Comparison of ENCODE assay signal across 10 cellular contexts in genomic region chr2:201132518-201132917, GRCh38. TPM values are rescaled to one million over a fixed set of nuclear protein-coding genes. Genes with fewer than 3 reads are reported as not detected.
A peak's percentile ranks its signal among the peaks of the same experiment; 100 is the strongest.
DNase-seq lines count a peak whose midpoint lies in the region; ATAC-seq, FAIRE-seq and TF ChIP-seq lines count a peak whose summit lies in the region.
"Had no signal": no experiment of that assay in that cellular context is flagged by ENCODE, and none has a peak within 500 bp of the region (broad histone marks: within the 10 kb centered on the region; RNA-seq: fewer than 3 reads in every experiment).

No MANE protein-coding gene starts in this region.

- peak overlapping the region; percentile 90 for H3K4me3 Mint-ChIP-seq in activated T-cell treated with anti-CD3 and anti-CD28 coated beads, Interleukin-2, amount 50 U/mL, for 24 hours
- H3K4me3 Mint-ChIP-seq in stimulated activated naive CD8-positive, alpha-beta T cell treated with anti-CD3 and anti-CD28 coated beads, Interleukin-15, amount 100 ng/mL, for 72 hours: peak overlapping the region; percentile 85 to 91
- H3K4me3 Mint-ChIP-seq: GM23338 had no signal

- TF ChIP-seq RAD21 in K562 (CRISPR knock-in tag; conservative IDR thresholded peaks at IDR 0.05 in 1 of 2, IDR thresholded peaks at IDR 0.05 in 1 of 2): no peak

- ATAC-seq in HG03439 (IDR thresholded peaks at IDR 0.05; ENCODE audit: unreplicated experiment) (peak; percentile 38), K562 (no peak)
- ATAC-seq in stimulated activated naive CD8-positive, alpha-beta T cell treated with anti-CD3 and anti-CD28 coated beads, Interleukin-15, amount 100 ng/mL, for 72 hours: peak; percentile 35
- ATAC-seq: GM23338 had no signal

- H3K9me3 Mint-ChIP-seq in activated T-cell treated with anti-CD3 and anti-CD28 coated beads, Interleukin-2, amount 50 U/mL, for 24 hours: no peaks in the 10 kb centered on the region
- no peaks in the 10 kb centered on the region for H3K9me3 Mint-ChIP-seq in stimulated activated naive CD8-positive, alpha-beta T cell treated with anti-CD3 and anti-CD28 coated beads, Interleukin-15, amount 100 ng/mL, for 72 hours
- H3K9me3 Mint-ChIP-seq: GM23338 had no signal

- H3K9me3 ChIP-seq in K562 (replicated peaks; ENCODE audit: control insufficient read depth, insufficient read depth, low read depth, low read length) (no peaks in the 10 kb centered on the region), prostate gland (no peaks in the 10 kb centered on the region)

- H3K36me3 Mint-ChIP-seq in activated T-cell treated with anti-CD3 and anti-CD28 coated beads, Interleukin-2, amount 50 U/mL, for 24 hours (ENCODE audit: low read depth): peaks cover 81% of the 10 kb centered on the region

- intact Hi-C loops in K562 (cut with micrococcal nuclease): no loop called here
- intact Hi-C loops in prostate gland (cut with DNase I): no loop called here

- POLR2A ChIA-PET in K562 (lab: Yijun Ruan, JAX): interaction anchor here (0.8 kb wide), 1 partner anchor 111 kb away, joined by 3 read pairs; no protein-coding TSS in a partner anchor

- no peak overlapping the region for H2AFZ ChIP-seq in K562 (ENCODE audit: low read depth, low read length)
- H2AFZ ChIP-seq: GM23338 had no signal

- no peak overlapping the region for H3K4me3 ChIP-seq in K562
- no peak overlapping the region for H3K4me3 ChIP-seq in prostate gland
- H3K4me3 ChIP-seq: GM23338 had no signal

- peaks cover 61% of the 10 kb centered on the region for H3K4me1 Mint-ChIP-seq in activated T-cell treated with anti-CD3 and anti-CD28 coated beads, Interleukin-2, amount 50 U/mL, for 24 hours (ENCODE audit: low read depth)
- H3K4me1 Mint-ChIP-seq in stimulated activated naive CD8-positive, alpha-beta T cell treated with anti-CD3 and anti-CD28 coated beads, Interleukin-15, amount 100 ng/mL, for 72 hours: peaks cover 59% of the 10 kb centered on the region

- no peaks in the 10 kb centered on the region for H3K9me1 ChIP-seq in K562 (ENCODE audit: control insufficient read depth, insufficient read depth, low read length)

- no peak overlapping the region for H3K9ac ChIP-seq in K562 (ENCODE audit: insufficient read depth in 1 of 2, low read depth in 2 of 2, low read length in 2 of 2)

- H3K4me1 ChIP-seq in K562 (replicated peaks in 1 of 2; ENCODE audit: control insufficient read depth in 2 of 2, insufficient read depth in 2 of 2, low read length in 2 of 2): peaks cover 9 to 42% of the 10 kb centered on the region in 2 experiments
- H3K4me1 ChIP-seq in prostate gland (replicated peaks): no peaks in the 10 kb centered on the region

- H3K79me2 ChIP-seq in K562 (ENCODE audit: control insufficient read depth, insufficient read depth, low read length): peaks cover 74% of the 10 kb centered on the region

- CTCF ChIA-PET in K562 (lab: Yijun Ruan, JAX; ENCODE audit: low intra/inter-chr PET ratio): no interaction called here

- TF ChIP-seq CTCF in K562 (IDR thresholded peaks at IDR 0.05 in 2 of 3, conservative IDR thresholded peaks at IDR 0.05 in 1 of 3; ENCODE audit: insufficient read depth in 2 of 3, low read depth in 1 of 3, low read length in 3 of 3): no peak
- TF ChIP-seq CTCF in prostate gland (IDR thresholded peaks at IDR 0.05): no peak

- H3K27ac Mint-ChIP-seq in activated T-cell treated with anti-CD3 and anti-CD28 coated beads, Interleukin-2, amount 50 U/mL, for 24 hours: peak overlapping the region; percentile 99
- H3K27ac Mint-ChIP-seq in stimulated activated naive CD8-positive, alpha-beta T cell treated with anti-CD3 and anti-CD28 coated beads, Interleukin-15, amount 100 ng/mL, for 72 hours: peak overlapping the region; percentile 95 to 96
- H3K27ac Mint-ChIP-seq: GM23338 had no signal

- in situ Hi-C loops in K562 (cut with MboI): no loop called here

- TF ChIP-seq POLR2A in K562 (conservative IDR thresholded peaks at IDR 0.05): no peak
- TF ChIP-seq POLR2A in prostate gland (IDR thresholded peaks at IDR 0.05): no peak

- WGBS in K562 (ENCODE audit: insufficient coverage, low coverage, missing lambda C conversion rate): 78% methylated on average over 1 of the region's 1 CpG
- 19% methylated on average over 1 of the region's 1 CpG for WGBS in prostate gland

- H3K27ac ChIP-seq in K562 (ENCODE audit: extremely low read depth, low read depth, low read length) (peak overlapping the region; percentile 39; the same call in 1 of the 3 replicates), prostate gland (no peak overlapping the region)

- H3K27me3 ChIP-seq in K562 (ENCODE audit: control insufficient read depth in 2 of 2, insufficient read depth in 2 of 2, low read length in 2 of 2) (no peaks in the 10 kb centered on the region), prostate gland (replicated peaks; ENCODE audit: insufficient read depth) (no peaks in the 10 kb centered on the region)

- BruUV-seq in K562 (replicated peaks; lab: Mats Ljungman, UMichigan): no TSS peak

- no peak for TF ChIP-seq EP300 in K562 (IDR thresholded peaks at IDR 0.05; ENCODE audit: low read length)

- peak overlapping the region; percentile 18; the same call in 1 of the 2 replicates for H3K4me2 ChIP-seq in K562 (ENCODE audit: insufficient read depth, low read length)

- H4K20me1 ChIP-seq in K562 (replicated peaks; ENCODE audit: control insufficient read depth, insufficient read depth, low read length): no peaks in the 10 kb centered on the region

- H3K27me3 Mint-ChIP-seq in activated T-cell treated with anti-CD3 and anti-CD28 coated beads, Interleukin-2, amount 50 U/mL, for 24 hours: no peaks in the 10 kb centered on the region
- H3K27me3 Mint-ChIP-seq in stimulated activated naive CD8-positive, alpha-beta T cell treated with anti-CD3 and anti-CD28 coated beads, Interleukin-15, amount 100 ng/mL, for 72 hours: no peaks in the 10 kb centered on the region

- DNase-seq in activated T-cell treated with anti-CD3 and anti-CD28 coated beads, Interleukin-2, amount 50 U/mL, for 24 hours: no peak
- no peak for DNase-seq in activated T-cell treated with anti-CD3 and anti-CD28 coated beads, Interleukin-2, amount 50 U/mL, for 1 hour
- DNase-seq in K562 (ENCODE audit: extremely low read depth in 1 of 4, low spot score in 3 of 4): no peak
- DNase-seq in stimulated activated naive CD8-positive, alpha-beta T cell treated with anti-CD3 and anti-CD28 coated beads, Interleukin-15, amount 100 ng/mL, for 72 hours: no peak
- DNase-seq in iPS-NIHi11 (ENCODE audit: low spot score): no peak
- no peak for DNase-seq in prostate gland (ENCODE audit: low spot score)
- no peak for DNase-seq in cerebellar cortex (ENCODE audit: low spot score)
- DNase-seq: NCI-H2171 had no signal

- H3K36me3 ChIP-seq in K562 (ENCODE audit: control insufficient read depth, insufficient read depth, low read length) (peaks cover 60% of the 10 kb centered on the region), prostate gland (peaks cover 1 to 6% of the 10 kb centered on the region in 2 donors)

- FAIRE-seq in K562 (lab: Jason Lieb, UNC): no peak

TF ChIP-seq in K562, 482 proteins besides CTCF, POLR2A, EP300 and RAD21 (continues in another document):
- TF ChIP-seq ZNF3 (CRISPR knock-in tag; IDR thresholded peaks at IDR 0.05): no peak
- no peak for TF ChIP-seq ID3 (CRISPR knock-in tag; IDR thresholded peaks at IDR 0.05)
- no peak for TF ChIP-seq ID3 (tag; IDR thresholded peaks at IDR 0.05)
- TF ChIP-seq TCF3 (CRISPR knock-in tag; IDR thresholded peaks at IDR 0.05): no peak
- no peak for TF ChIP-seq ARID2 (IDR thresholded peaks at IDR 0.05)

RNA-seq across cellular contexts. Expression of gene CFLAR, which starts 16.6 kb away (rescaled TPM):
- total RNA-seq in K562 (2011; cell fraction: chromatin; rRNA removed; ENCODE audit: low replicate concordance): 362 and 472 TPM in 2 replicates
- total RNA-seq in K562 (2011; cell fraction: nucleolus; rRNA removed): 167 and 172 TPM in 2 replicates
- 230 and 255 TPM in 2 replicates for total RNA-seq in K562 (2011; cell fraction: nucleoplasm; rRNA removed)
- total RNA-seq in K562 (2014; rRNA removed): 46.0 and 48.6 TPM in 2 replicates
- total RNA-seq in K562 (2014; rRNA removed; fragmentation: Illumina TruSeq; extraction: Trizol): 73.6 and 95.3 TPM in 2 replicates
- 32.9 and 39.4 TPM in 2 replicates for total RNA-seq in K562 (2015; rRNA removed; fragmentation: Illumina TruSeq; extraction: Trizol)
- 66.4 and 78.4 TPM in 2 replicates for total RNA-seq in K562 (2021)
- 55.5 and 102 TPM in 2 replicates for polyA plus RNA-seq in K562 (2011; rRNA removed)
- 42.6 and 44.2 TPM in 2 replicates for polyA plus RNA-seq in K562 (2011; cell fraction: cytosol; rRNA removed)
- polyA plus RNA-seq in K562 (2011; cell fraction: nucleus; rRNA removed): 65.0 and 100 TPM in 2 replicates
- 48.8 and 58.4 TPM in 2 replicates for polyA plus RNA-seq in K562 (2012)
- 54.0 and 55.1 TPM in 2 replicates for polyA plus RNA-seq in K562 (2014; fragmentation: Illumina TruSeq; extraction: Trizol)
- 10 to 100 TPM; 27.5 to 30.3 TPM for polyA plus RNA-seq in K562 (2014; fragmentation: Nextera tagmentation; extraction: Ambion mirVana)
- 45.6 and 55.9 TPM in 2 replicates for polyA plus RNA-seq in K562 (2014; rRNA removed)
- polyA minus RNA-seq in K562 (2011; rRNA and poly(A)+ RNA removed): 142 and 164 TPM in 2 replicates
- polyA minus RNA-seq in K562 (2011; cell fraction: cytosol; rRNA and poly(A)+ RNA removed): 41.0 and 53.7 TPM in 2 replicates
- 135 and 142 TPM in 2 replicates for polyA minus RNA-seq in K562 (2011; cell fraction: nucleus; rRNA and poly(A)+ RNA removed)
- total RNA-seq in prostate gland: 100 to 1,000 TPM in 1 of 2 donors, 10 to 100 TPM in 1; 92.4 to 141 TPM

RNA-seq across cellular contexts. Expression of gene CASP10, which starts 50.4 kb away (rescaled TPM):
- 75.0 and 98.6 TPM in 2 replicates for total RNA-seq in K562 (2011; cell fraction: chromatin; rRNA removed; ENCODE audit: low replicate concordance)
- 34.9 and 39.4 TPM in 2 replicates for total RNA-seq in K562 (2011; cell fraction: nucleolus; rRNA removed)
- total RNA-seq in K562 (2011; cell fraction: nucleoplasm; rRNA removed): 55.7 and 65.5 TPM in 2 replicates
- total RNA-seq in K562 (2014; rRNA removed) (10.8 TPM in 2 replicates), K562 (2014; rRNA removed; fragmentation: Illumina TruSeq; extraction: Trizol) (17.4 and 19.7 TPM in 2 replicates), K562 (2015; rRNA removed; fragmentation: Illumina TruSeq; extraction: Trizol) (10.7 and 12.6 TPM in 2 replicates), K562 (2021) (12.1 and 12.2 TPM in 2 replicates), prostate gland (1 to 10 TPM; 1.7 to 9.8 TPM)
- polyA plus RNA-seq in K562 (2011; rRNA removed) (20.4 and 21.9 TPM in 2 replicates), K562 (2014; fragmentation: Illumina TruSeq; extraction: Trizol) (9.9 and 10.6 TPM in 2 replicates), K562 (2014; fragmentation: Nextera tagmentation; extraction: Ambion mirVana) (1 to 10 TPM; 7.1 to 7.2 TPM), K562 (2014; rRNA removed) (8.0 and 9.9 TPM in 2 replicates)
- polyA plus RNA-seq in K562 (2011; cell fraction: cytosol; rRNA removed): 8.4 and 12.9 TPM in 2 replicates
- 16.1 and 18.3 TPM in 2 replicates for polyA plus RNA-seq in K562 (2011; cell fraction: nucleus; rRNA removed)
- polyA plus RNA-seq in K562 (2012): 7.7 and 9.6 TPM in 2 replicates
- 34.7 TPM in 2 replicates for polyA minus RNA-seq in K562 (2011; rRNA and poly(A)+ RNA removed)
- polyA minus RNA-seq in K562 (2011; cell fraction: cytosol; rRNA and poly(A)+ RNA removed): 13.5 and 13.9 TPM in 2 replicates
- polyA minus RNA-seq in K562 (2011; cell fraction: nucleus; rRNA and poly(A)+ RNA removed): 13.9 and 32.2 TPM in 2 replicates
